ENCODE assay signal across 9 cellular contexts in genomic region chr2:230873670-230874401, GRCh38. TPM values are rescaled to one million over a fixed set of nuclear protein-coding genes. Genes with fewer than 3 reads are reported as not detected.
DNase-seq lines count a peak whose midpoint lies in the region; ATAC-seq, FAIRE-seq and TF ChIP-seq lines count a peak whose summit lies in the region.
"Had no signal": no experiment of that assay in that cellular context is flagged by ENCODE, and none has a peak within 500 bp of the region (broad histone marks: within the 10 kb centered on the region; RNA-seq: fewer than 3 reads in every experiment).

No MANE protein-coding gene starts in this region.

- no peaks in the 10 kb centered on the region for H3K36me3 Mint-ChIP-seq in immature natural killer cell

- peak; percentile 81 for ATAC-seq in GM18511 (IDR thresholded peaks at IDR 0.05; ENCODE audit: unreplicated experiment)
- peak; percentile 70 for ATAC-seq in HG03175 (IDR thresholded peaks at IDR 0.05; ENCODE audit: unreplicated experiment)

- peaks cover 27 to 30% of the 10 kb centered on the region in 2 donors for H3K4me1 Mint-ChIP-seq in immature natural killer cell

- peaks cover 0 to 10% of the 10 kb centered on the region in 2 donors for H3K36me3 ChIP-seq in kidney (ENCODE audit: control insufficient read depth in 1 of 2, insufficient read depth in 2 of 2, low read length in 2 of 2)

- no peak for FAIRE-seq in kidney (lab: Jason Lieb, UNC)

- TF ChIP-seq CTCF in GM20000 (IDR thresholded peaks at IDR 0.05; ENCODE audit: extremely low read depth, missing control alignments) (no peak), kidney (IDR thresholded peaks at IDR 0.05; ENCODE audit: borderline replicate concordance, extremely low read depth, insufficient read depth) (no peak)

- H3K9me3 ChIP-seq in kidney (ENCODE audit: control insufficient read depth in 1 of 2, low read length in 2 of 2) = no peaks in the 10 kb centered on the region

- H3K4me3 Mint-ChIP-seq in immature natural killer cell = no peak overlapping the region

- intact Hi-C loops in kidney (cut with DNase I) = no loop called here

- H3K9me3 Mint-ChIP-seq in immature natural killer cell = no peaks in the 10 kb centered on the region

- peaks cover 22 to 27% (median 23%) of the 10 kb centered on the region in 3 donors for H3K27me3 Mint-ChIP-seq in immature natural killer cell (ENCODE audit: low read depth in 3 of 3)

- peaks cover 18 to 32% of the 10 kb centered on the region in 2 donors for H3K4me1 ChIP-seq in kidney (ENCODE audit: control insufficient read depth in 1 of 2, insufficient read depth in 1 of 2, low read depth in 1 of 2, low read length in 2 of 2)

- H3K27ac ChIP-seq in kidney (ENCODE audit: low read depth in 2 of 2, low read length in 2 of 2) = no peak overlapping the region

- no peak overlapping the region for H3K27ac Mint-ChIP-seq in immature natural killer cell

- DNase-seq in GM20000 (ENCODE audit: low spot score) (peak; percentile 78), kidney (peak; percentile 90), putamen (ENCODE audit: low spot score) (no peak), SK-N-DZ (ENCODE audit: low spot score) (no peak), iPS-NIHi11 (ENCODE audit: low spot score) (no peak), immature natural killer cell (no peak)
- DNase-seq: NCI-H2227 treated with DMSO at 0.1 percent for 48 hours had no signal

- H3K4me3 ChIP-seq in kidney (ENCODE audit: low read length in 2 of 2) = no peak overlapping the region

- H3K9ac ChIP-seq in kidney (ENCODE audit: low read length in 2 of 2) = no peak overlapping the region

RNA-seq across cellular contexts. Expression of gene ITM2C, which starts 9.1 kb away (rescaled TPM):
- total RNA-seq in kidney = 1,131 TPM
- polyA plus RNA-seq in kidney (ENCODE audit: insufficient read depth, low read depth, low replicate concordance) = 308 TPM
- polyA plus RNA-seq in SK-N-DZ (2014; cell fraction: cytosol; rRNA removed) = 94.1 and 96.8 TPM in 2 replicates
- 45.4 and 55.7 TPM in 2 replicates for polyA plus RNA-seq in SK-N-DZ (2014; cell fraction: nucleus; rRNA removed)
- polyA plus RNA-seq in immature natural killer cell = 10 to 100 TPM in 2 of 3 donors, 1 to 10 TPM in 1; 5.3 to 23.7 (median 16.9) TPM

RNA-seq across cellular contexts. Expression of gene GPR55, which starts 51.2 kb away (rescaled TPM):
- total RNA-seq in kidney = 0.69 TPM
- polyA plus RNA-seq in kidney (ENCODE audit: insufficient read depth, low read depth, low replicate concordance) (not detected), immature natural killer cell (not detected)
- polyA plus RNA-seq in SK-N-DZ (2014; cell fraction: cytosol; rRNA removed) = not detected in 2 replicates
- polyA plus RNA-seq in SK-N-DZ (2014; cell fraction: nucleus; rRNA removed) = not detected in 2 replicates

Comparison
In these comparisons a context has a peak if more than half of its experiments do, and no peak if none do; other contexts are left out.
1. DNase-seq: peak in GM20000 (single experiment) and kidney (single experiment); none in putamen (single experiment), SK-N-DZ (single experiment), iPS-NIHi11 (single experiment) and immature natural killer cell (0 of 3).
2. RNA of gene ITM2C, which starts 9.1 kb away (polyA plus RNA-seq): 308 TPM in kidney (single experiment); 5.3 to 23.7 TPM in immature natural killer cell; every median in the first group is over 10 times any median in the second.